Comparison of ENCODE assay signal across 8 cellular contexts in the genomic region with DNA sequence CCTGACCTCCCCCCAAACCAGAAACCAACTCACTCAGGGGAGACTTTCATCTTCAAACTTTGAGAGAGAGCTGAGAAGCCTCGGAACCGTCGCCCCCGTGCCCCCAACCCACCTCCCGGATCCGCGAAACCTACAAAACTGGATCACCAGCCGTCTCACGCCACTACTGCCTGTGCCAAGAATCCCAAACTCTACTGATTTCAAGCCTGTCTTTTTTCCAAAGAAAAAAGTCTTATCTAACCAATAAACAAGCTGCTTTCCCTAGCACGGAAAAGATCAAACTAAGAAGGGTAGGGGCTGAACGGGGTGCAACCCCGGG. TPM values are rescaled to one million over a fixed set of nuclear protein-coding genes. Genes with fewer than 3 reads are reported as not detected.
DNase-seq lines count a peak whose midpoint lies in the region; ATAC-seq and TF ChIP-seq lines count a peak whose summit lies in the region.

No MANE protein-coding gene starts in this region.

- no peak for DNase-seq in H9
- no peak for DNase-seq in WTC11 (ENCODE audit: low spot score)
- no peak for DNase-seq in hepatocyte (ENCODE audit: low spot score)
- no peak for DNase-seq in DMS153 (lab: John Stamatoyannopoulos, UW)
- no peak for DNase-seq in psoas muscle
- no peak for DNase-seq in NCI-H82 treated with DMSO at 0.1 percent for 48 hours (lab: John Stamatoyannopoulos, UW; ENCODE audit: unreplicated experiment)
- DNase-seq in NCI-H1417 treated with DMSO at 0.1 percent for 48 hours (lab: John Stamatoyannopoulos, UW) = no peak

- CTCF ChIA-PET in WTC11 (lab: Charles Lee) = interaction anchor here (0.5 to 1.9 kb wide), 7 partner anchors 64 to 328 kb away, joined by 3 to 8 read pairs (median 4); no protein-coding TSS in a partner anchor

- H2BK12ac ChIP-seq in H9 (ENCODE audit: insufficient read length, low read depth, low read length) = no peak overlapping the region

- POLR2A ChIA-PET in WTC11 (lab: Charles Lee) = interaction anchor here (0.6 to 1.9 kb wide), 5 partner anchors 14 to 632 kb away, joined by 3 to 7 read pairs (median 3); no protein-coding TSS in a partner anchor

- peaks cover 25% of the 10 kb centered on the region for H3K23me2 ChIP-seq in H9 (ENCODE audit: insufficient read length, low read depth, low read length, poor library complexity, severe bottlenecking)

- H3K79me2 ChIP-seq in H9 (ENCODE audit: insufficient read depth, low read length) (peaks cover 12% of the 10 kb centered on the region; the same call in 1 of the 2 replicates), hepatocyte (no peaks in the 10 kb centered on the region)

- H2BK20ac ChIP-seq in H9 (ENCODE audit: low read depth, low read length, poor library complexity, severe bottlenecking) = no peak overlapping the region

- ATAC-seq in WTC11 = no peak
- ATAC-seq in psoas muscle = no peak

- no peak overlapping the region for H2AK5ac ChIP-seq in H9 (ENCODE audit: insufficient read length, low read length)

- H3K27me3 Mint-ChIP-seq in H9 (ENCODE audit: low read depth) = peaks cover 21% of the 10 kb centered on the region
- peaks cover 18% of the 10 kb centered on the region for H3K27me3 Mint-ChIP-seq in WTC11 (ENCODE audit: low read depth)

- no CpG with 5 or more reads among the region's 12 CpGs for WGBS in H9 (ENCODE audit: extremely low coverage, insufficient read length, low lambda C conversion rate)
- WGBS in hepatocyte (ENCODE audit: low lambda C conversion rate, missing lambda C conversion rate) = 1% methylated on average over 12 of the region's 12 CpGs
- 1 to 3% (median 2%) methylated on average over 12 of the region's 12 CpGs for WGBS in psoas muscle, 3 donors

- H4K91ac ChIP-seq in H9 (ENCODE audit: insufficient read length, low read depth, low read length) = no peak overlapping the region

- H4K5ac ChIP-seq in H9 (ENCODE audit: insufficient read length, low read depth, low read length) = no peak overlapping the region

- H3K18ac ChIP-seq in H9 (ENCODE audit: insufficient read length, low read depth, low read length) = no peak overlapping the region

- H3K4me3 ChIP-seq in hepatocyte = peak overlapping the region; percentile 97
- H3K4me3 ChIP-seq in skin epidermis = peak overlapping the region in 4 of 7 experiments; percentile 65 to 81 (median 74)
- H3K4me3 ChIP-seq in psoas muscle = no peak overlapping the region

- no peak overlapping the region for H3K23ac ChIP-seq in H9 (ENCODE audit: insufficient read length, low read depth, low read length)

- no peak overlapping the region for H3K14ac ChIP-seq in H9 (ENCODE audit: insufficient read depth, low read length)

- H3K27ac ChIP-seq in H9 (ENCODE audit: insufficient read length, low read depth, low read length) (no peak overlapping the region), hepatocyte (no peak overlapping the region), skin epidermis (peak overlapping the region in 19 of 21 experiments; percentile 85 to 98 (median 94)), psoas muscle (no peak overlapping the region)

- H3K79me1 ChIP-seq in H9 (ENCODE audit: insufficient read depth, low read depth, low read length, poor library complexity, severe bottlenecking) = peaks cover 17% of the 10 kb centered on the region

- H3K9ac ChIP-seq in H9 (ENCODE audit: extremely low read depth, insufficient read length, low read length) = peak overlapping the region; percentile 52

- no peaks in the 10 kb centered on the region for H3K9me2 ChIP-seq in hepatocyte (replicated peaks; ENCODE audit: insufficient read depth)

- no peaks in the 10 kb centered on the region for H3K36me3 ChIP-seq in hepatocyte (replicated peaks; ENCODE audit: insufficient read depth, low read depth)
- H3K36me3 ChIP-seq in psoas muscle (ENCODE audit: insufficient read depth in 1 of 2, low read depth in 1 of 2) = peaks cover 0 to 7% of the 10 kb centered on the region in 2 donors

- no peaks in the 10 kb centered on the region; a peak in 2 of 7 replicates for H3K36me3 Mint-ChIP-seq in H9 (ENCODE audit: insufficient read depth in 1 of 3, low read depth in 3 of 3)
- no peaks in the 10 kb centered on the region for H3K36me3 Mint-ChIP-seq in WTC11

- H3K9me3 Mint-ChIP-seq in H9 (no peaks in the 10 kb centered on the region), WTC11 (no peaks in the 10 kb centered on the region)

- H3K27me3 ChIP-seq in H9 (ENCODE audit: insufficient read depth, low read length) = no peaks in the 10 kb centered on the region; the same call in 1 of the 2 replicates
- H3K27me3 ChIP-seq in hepatocyte = no peaks in the 10 kb centered on the region
- no peaks in the 10 kb centered on the region for H3K27me3 ChIP-seq in psoas muscle (ENCODE audit: insufficient read depth in 3 of 3, low read length in 2 of 3)

- no peak overlapping the region for H2AFZ ChIP-seq in H9 (ENCODE audit: low read length)
- peak overlapping the region; percentile 71 for H2AFZ ChIP-seq in hepatocyte

- H3K9me3 ChIP-seq in H9 (ENCODE audit: control insufficient read depth, low read depth, low read length) (no peaks in the 10 kb centered on the region), hepatocyte (ENCODE audit: low read depth) (no peaks in the 10 kb centered on the region), psoas muscle (no peaks in the 10 kb centered on the region)

- H2BK15ac ChIP-seq in H9 (ENCODE audit: low read depth, low read length) = no peak overlapping the region

- no peak overlapping the region for H3K56ac ChIP-seq in H9 (ENCODE audit: insufficient read length, low read depth, low read length)

- H2BK5ac ChIP-seq in H9 (ENCODE audit: insufficient read length, low read length) = no peak overlapping the region

- peak overlapping the region; percentile 76 for H3K4me2 ChIP-seq in H9 (ENCODE audit: insufficient read depth, insufficient read length, low read length)
- no peak overlapping the region for H3K4me2 ChIP-seq in hepatocyte

- no peak overlapping the region for H3T11ph ChIP-seq in H9 (ENCODE audit: low read length)

- H3K4me3 Mint-ChIP-seq in H9 (no peak overlapping the region), WTC11 (no peak overlapping the region)

- no peak overlapping the region for H2BK120ac ChIP-seq in H9 (ENCODE audit: low read depth, low read length, poor library complexity, severe bottlenecking)

- H3K27ac Mint-ChIP-seq in H9 (peak overlapping the region in 2 of 3 experiments; percentile 10 to 95; a peak in 4 of 7 replicates), WTC11 (peak overlapping the region; percentile 91)

- H3K4me1 ChIP-seq in H9 (ENCODE audit: insufficient read depth, low read length) (peaks cover 8% of the 10 kb centered on the region; the same call in 1 of the 2 replicates), hepatocyte (ENCODE audit: insufficient read depth) (peaks cover 22% of the 10 kb centered on the region), psoas muscle (peaks cover 30% of the 10 kb centered on the region)

- H3K4me1 Mint-ChIP-seq in H9 (peaks cover 10 to 11% of the 10 kb centered on the region in 2 experiments), WTC11 (peaks cover 13% of the 10 kb centered on the region)

- TF ChIP-seq CTCF in H9 (conservative IDR thresholded peaks at IDR 0.05) (no peak), WTC11 (IDR thresholded peaks at IDR 0.05) (no peak), hepatocyte (IDR thresholded peaks at IDR 0.05; ENCODE audit: poor library complexity) (no peak), psoas muscle (IDR thresholded peaks at IDR 0.05) (no peak)

- intact Hi-C loops in psoas muscle (cut with DNase I) = loop anchor here (2.0 to 5.0 kb wide), 3 partner anchors 87 to 267 kb away; no protein-coding TSS in a partner anchor

- H4K20me1 ChIP-seq in H9 (ENCODE audit: control insufficient read depth, insufficient read depth, insufficient read length) (no peaks in the 10 kb centered on the region), hepatocyte (ENCODE audit: insufficient read depth, poor library complexity, severe bottlenecking) (peaks cover 31% of the 10 kb centered on the region)

- no peak overlapping the region for H3K4ac ChIP-seq in H9 (ENCODE audit: low read depth, low read length)

- no peak overlapping the region for H4K8ac ChIP-seq in H9 (replicated peaks; ENCODE audit: insufficient read length, low read depth, low read length)

TF ChIP-seq in WTC11, 78 proteins besides CTCF, POLR2A, EP300 and RAD21 (continues in another document):
- TF ChIP-seq FOXK1 (CRISPR knock-in tag; IDR thresholded peaks at IDR 0.05) (no peak), GABPB1 (CRISPR knock-in tag; IDR thresholded peaks at IDR 0.05) (no peak), ZNF232 (CRISPR knock-in tag; IDR thresholded peaks at IDR 0.05) (no peak)
- TF ChIP-seq, protein P1, sequence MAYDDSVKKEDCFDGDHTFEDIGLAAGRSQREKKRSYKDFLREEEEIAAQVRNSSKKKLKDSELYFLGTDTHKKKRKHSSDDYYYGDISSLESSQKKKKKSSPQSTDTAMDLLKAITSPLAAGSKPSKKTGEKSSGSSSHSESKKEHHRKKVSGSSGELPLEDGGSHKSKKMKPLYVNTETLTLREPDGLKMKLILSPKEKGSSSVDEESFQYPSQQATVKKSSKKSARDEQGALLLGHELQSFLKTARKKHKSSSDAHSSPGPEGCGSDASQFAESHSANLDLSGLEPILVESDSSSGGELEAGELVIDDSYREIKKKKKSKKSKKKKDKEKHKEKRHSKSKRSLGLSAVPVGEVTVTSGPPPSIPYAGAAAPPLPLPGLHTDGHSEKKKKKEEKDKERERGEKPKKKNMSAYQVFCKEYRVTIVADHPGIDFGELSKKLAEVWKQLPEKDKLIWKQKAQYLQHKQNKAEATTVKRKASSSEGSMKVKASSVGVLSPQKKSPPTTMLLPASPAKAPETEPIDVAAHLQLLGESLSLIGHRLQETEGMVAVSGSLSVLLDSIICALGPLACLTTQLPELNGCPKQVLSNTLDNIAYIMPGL (CRISPR knock-in tag; IDR thresholded peaks at IDR 0.05) = no peak
- TF ChIP-seq, protein P2, sequence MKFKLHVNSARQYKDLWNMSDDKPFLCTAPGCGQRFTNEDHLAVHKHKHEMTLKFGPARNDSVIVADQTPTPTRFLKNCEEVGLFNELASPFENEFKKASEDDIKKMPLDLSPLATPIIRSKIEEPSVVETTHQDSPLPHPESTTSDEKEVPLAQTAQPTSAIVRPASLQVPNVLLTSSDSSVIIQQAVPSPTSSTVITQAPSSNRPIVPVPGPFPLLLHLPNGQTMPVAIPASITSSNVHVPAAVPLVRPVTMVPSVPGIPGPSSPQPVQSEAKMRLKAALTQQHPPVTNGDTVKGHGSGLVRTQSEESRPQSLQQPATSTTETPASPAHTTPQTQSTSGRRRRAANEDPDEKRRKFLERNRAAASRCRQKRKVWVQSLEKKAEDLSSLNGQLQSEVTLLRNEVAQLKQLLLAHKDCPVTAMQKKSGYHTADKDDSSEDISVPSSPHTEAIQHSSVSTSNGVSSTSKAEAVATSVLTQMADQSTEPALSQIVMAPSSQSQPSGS (CRISPR knock-in tag; IDR thresholded peaks at IDR 0.05; ENCODE audit: borderline replicate concordance, low read depth) = no peak

RNA-seq across cellular contexts. Expression of a gene that starts 2.0 kb away (rescaled TPM):
- total RNA-seq in H9 (2021) (35.0 and 35.6 TPM in 2 replicates), WTC11 (2021) (35.0 to 37.3 TPM (median 37.0 TPM) in 3 replicates), hepatocyte (21.4 and 22.3 TPM in 2 replicates), psoas muscle (10 to 100 TPM in 2 of 4 donors, 1 to 10 TPM in 2; 6.0 to 19.1 (median 10.0) TPM)
- polyA plus RNA-seq in hepatocyte (11.3 and 15.4 TPM in 2 replicates), psoas muscle (10 to 100 TPM in 1 of 3 donors, 1 to 10 TPM in 1, under 1 TPM in 1; 0.72 to 10.8 (median 8.0) TPM)

Comparison
In these comparisons a context has a peak if more than half of its experiments do, and no peak if none do; other contexts are left out.
1. H3K27ac ChIP-seq: peak in skin epidermis (19 of 21); none in H9 (single experiment), hepatocyte (single experiment) and psoas muscle (single experiment).